8 cellular contexts compared by ENCODE assay signal in the genomic region with DNA sequence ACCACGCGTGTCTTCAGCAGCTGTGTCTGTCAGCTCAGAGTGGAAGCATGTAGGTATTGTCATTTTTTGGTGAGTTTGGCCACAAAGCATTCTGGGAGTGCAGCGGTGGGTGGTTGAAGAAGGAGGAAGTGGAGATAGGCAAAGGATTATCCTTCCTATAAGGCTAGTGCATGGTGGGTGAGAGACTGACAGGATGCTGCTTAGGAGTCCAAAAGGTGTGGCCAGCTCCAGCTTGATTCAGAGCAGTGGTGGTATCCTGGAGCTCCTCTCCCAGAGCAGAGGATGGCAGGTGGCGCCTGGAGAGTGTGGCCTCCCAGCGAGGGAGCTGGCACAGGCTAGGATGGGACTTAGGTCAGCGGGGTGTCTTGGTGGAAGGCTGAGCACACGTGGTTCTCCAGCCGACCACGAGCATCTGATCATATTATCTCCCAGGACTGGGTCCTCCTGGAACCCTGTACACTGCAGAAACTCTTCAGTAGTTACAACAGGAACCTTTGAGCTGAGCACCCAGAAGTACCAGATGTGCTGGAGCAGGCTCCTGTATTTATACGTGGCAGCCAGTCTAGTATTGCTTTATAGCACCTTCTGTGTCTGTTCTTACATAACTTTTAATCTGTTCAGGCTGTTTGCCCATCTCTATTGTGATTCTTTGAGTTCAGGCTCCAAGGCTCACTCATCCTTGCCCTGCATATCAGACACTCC. TPM values are rescaled to one million over a fixed set of nuclear protein-coding genes. Genes with fewer than 3 reads are reported as not detected.
DNase-seq lines count a peak whose midpoint lies in the region; ATAC-seq, FAIRE-seq and TF ChIP-seq lines count a peak whose summit lies in the region.

No MANE protein-coding gene starts in this region.

- no peak overlapping the region for H3K4me3 ChIP-seq in BLaER1
- H3K4me3 ChIP-seq in OCI-LY1 (ENCODE audit: low read depth, low read length, poor library complexity, severe bottlenecking), result no peak overlapping the region
- no peak overlapping the region for H3K4me3 ChIP-seq in mammary epithelial cell (replicated peaks in 1 of 3; ENCODE audit: insufficient read depth in 1 of 3, low read depth in 2 of 3, low read length in 3 of 3)

- H4K20me1 ChIP-seq in BLaER1, result peaks cover 100% of the 10 kb centered on the region
- no peaks in the 10 kb centered on the region for H4K20me1 ChIP-seq in OCI-LY1 (ENCODE audit: insufficient read depth, low read length)
- H4K20me1 ChIP-seq in mammary epithelial cell (ENCODE audit: insufficient read depth, low read length), result no peaks in the 10 kb centered on the region

- H3K4me2 ChIP-seq in BLaER1 (peak overlapping the region; percentile 56), OCI-LY1 (ENCODE audit: low read length) (peak overlapping the region; percentile 46), mammary epithelial cell (ENCODE audit: insufficient read depth, low read depth, low read length) (peak overlapping the region; percentile 17)

- H3K9me2 ChIP-seq in OCI-LY1 (ENCODE audit: low read depth, low read length), result no peaks in the 10 kb centered on the region

- DNase-seq in mammary epithelial cell (peak; percentile 6), natural killer cell (no peak), frontal cortex (ENCODE audit: low spot score in 2 of 2) (no peak)

- H3K27ac Mint-ChIP-seq in natural killer cell, result peak overlapping the region in 1 of 2 donors; percentile 14

- H3K27ac ChIP-seq in BLaER1 (peak overlapping the region; percentile 26; the same call in 1 of the 2 replicates), OCI-LY1 (ENCODE audit: low read depth, low read length, poor library complexity, severe bottlenecking) (peak overlapping the region; percentile 75), mammary epithelial cell (ENCODE audit: insufficient read depth, low read depth, low read length) (peak overlapping the region; percentile 11)

- intact Hi-C loops in mammary epithelial cell (cut with micrococcal nuclease), result loop anchor here (2.0 kb wide), 3 partner anchors 29 to 329 kb away; partner anchors contain the start of genes MAML1 and TBC1D9B
- intact Hi-C loops in natural killer cell (cut with micrococcal nuclease), result loop anchor here (2.0 kb wide), 2 partner anchors 35 to 147 kb away; no protein-coding TSS in a partner anchor

- peaks cover 27% of the 10 kb centered on the region for H3K79me2 ChIP-seq in OCI-LY1 (ENCODE audit: insufficient read depth, low read length)
- H3K79me2 ChIP-seq in mammary epithelial cell (ENCODE audit: insufficient read depth, low read length), result peaks cover 79% of the 10 kb centered on the region

- BruUV-seq in mammary epithelial cell (replicated peaks; lab: Mats Ljungman, UMichigan), result no TSS peak

- H3K9me3 Mint-ChIP-seq in natural killer cell, result no peaks in the 10 kb centered on the region

- dilution Hi-C loops in mammary epithelial cell (cut with HindIII; ENCODE audit: low sequenced_read_pairs), result no loop called here

- in situ Hi-C loops in mammary epithelial cell (cut with MboI; ENCODE audit: low sequenced_read_pairs in 2 of 2), result no loop called here

- no peak overlapping the region; the same call in 1 of the 2 replicates for H3K9ac ChIP-seq in BLaER1
- peak overlapping the region; percentile 41; the same call in 1 of the 2 replicates for H3K9ac ChIP-seq in OCI-LY1 (ENCODE audit: low read length)
- H3K9ac ChIP-seq in mammary epithelial cell (ENCODE audit: insufficient read depth, low read length), result no peak overlapping the region

- WGBS in mammary epithelial cell (ENCODE audit: low coverage, missing lambda C conversion rate), result 28% methylated on average over 10 of the region's 10 CpGs

- H3K9me3 ChIP-seq in BLaER1 (no peaks in the 10 kb centered on the region), OCI-LY1 (ENCODE audit: low read length) (no peaks in the 10 kb centered on the region), mammary epithelial cell (replicated peaks; ENCODE audit: insufficient read depth, low read length) (no peaks in the 10 kb centered on the region)

- H3K36me3 Mint-ChIP-seq in natural killer cell, result no peaks in the 10 kb centered on the region

- ATAC-seq in GM18909 (IDR thresholded peaks at IDR 0.05; ENCODE audit: poor library complexity, unreplicated experiment) (peak; percentile 38), natural killer cell (peak; percentile 19 to 59 (median 43)), HG03460 (IDR thresholded peaks at IDR 0.05; ENCODE audit: unreplicated experiment) (no peak), HG02938 (IDR thresholded peaks at IDR 0.05; ENCODE audit: unreplicated experiment) (no peak)

- H3K27me3 ChIP-seq in BLaER1 (no peaks in the 10 kb centered on the region), OCI-LY1 (ENCODE audit: insufficient read depth, low read length) (no peaks in the 10 kb centered on the region), mammary epithelial cell (ENCODE audit: insufficient read depth, low read length) (no peaks in the 10 kb centered on the region)

- no peaks in the 10 kb centered on the region for H3K27me3 Mint-ChIP-seq in natural killer cell (ENCODE audit: low read depth in 2 of 2)

- TF ChIP-seq CTCF in OCI-LY1 (IDR thresholded peaks at IDR 0.05; ENCODE audit: low read length), result no peak
- TF ChIP-seq CTCF in mammary epithelial cell (conservative IDR thresholded peaks at IDR 0.05 in 1 of 2, IDR thresholded peaks at IDR 0.05 in 1 of 2; ENCODE audit: extremely low read depth in 1 of 2, insufficient read depth in 1 of 2, low read depth in 1 of 2, low read length in 2 of 2), result no peak
- TF ChIP-seq CTCF in natural killer cell (IDR thresholded peaks at IDR 0.05), result no peak

- peaks cover 36% of the 10 kb centered on the region for H3K4me1 ChIP-seq in BLaER1
- H3K4me1 ChIP-seq in OCI-LY1 (ENCODE audit: insufficient read depth, low read length, severe bottlenecking), result peaks cover 20% of the 10 kb centered on the region
- peaks cover 47% of the 10 kb centered on the region for H3K4me1 ChIP-seq in mammary epithelial cell (ENCODE audit: insufficient read depth, low read length)

- H2AFZ ChIP-seq in OCI-LY1 (ENCODE audit: low read length), result no peak overlapping the region
- H2AFZ ChIP-seq in mammary epithelial cell (ENCODE audit: low read depth, low read length), result no peak overlapping the region

- H3K36me3 ChIP-seq in BLaER1, result peaks cover 49% of the 10 kb centered on the region
- H3K36me3 ChIP-seq in OCI-LY1 (ENCODE audit: insufficient read depth, low read length), result peaks cover 23% of the 10 kb centered on the region
- H3K36me3 ChIP-seq in mammary epithelial cell (ENCODE audit: insufficient read depth, low read length), result peaks cover 8% of the 10 kb centered on the region

- peaks cover 41 to 55% of the 10 kb centered on the region in 2 donors for H3K4me1 Mint-ChIP-seq in natural killer cell

- H3K4me3 Mint-ChIP-seq in natural killer cell, result no peak overlapping the region

- CTCF ChIA-PET in mammary epithelial cell (lab: Charles Lee; ENCODE audit: low non-redundant PET), result interaction anchor here (0.6 to 0.9 kb wide), 3 partner anchors 26 to 33 kb away, joined by 3 to 4 read pairs (median 3); no protein-coding TSS in a partner anchor

- H3F3A ChIP-seq in OCI-LY1 (ENCODE audit: insufficient read depth, low read length), result no peaks in the 10 kb centered on the region

- no peak for FAIRE-seq in frontal cortex (lab: Jason Lieb, UNC)

RNA-seq across cellular contexts. Expression of gene MAML1, which starts 29.6 kb away (rescaled TPM):
- total RNA-seq in mammary epithelial cell (10 to 100 TPM; 10.5 to 17.7 TPM), natural killer cell (10 to 100 TPM; 28.8 to 45.4 (median 37.6) TPM), frontal cortex (7.3 TPM)
- polyA plus RNA-seq in mammary epithelial cell, result 5.8 TPM
- polyA minus RNA-seq in mammary epithelial cell, result 32.4 TPM

RNA-seq across cellular contexts. Expression of gene LTC4S, which starts 31.6 kb away (rescaled TPM):
- total RNA-seq in mammary epithelial cell, result under 1 TPM; 0.50 to 0.82 TPM
- polyA plus RNA-seq in mammary epithelial cell, result 0.29 TPM
- not detected for polyA minus RNA-seq in mammary epithelial cell
- 1 to 10 TPM; 3.0 to 5.4 (median 3.5) TPM for total RNA-seq in natural killer cell
- 1.6 TPM for total RNA-seq in frontal cortex

RNA-seq across cellular contexts. Expression of gene MGAT4B, which starts 44.4 kb away (rescaled TPM):
- total RNA-seq in mammary epithelial cell, result 100 to 1,000 TPM in 1 of 2 donors, 10 to 100 TPM in 1; 88.0 to 143 TPM
- 157 TPM for polyA plus RNA-seq in mammary epithelial cell
- 181 TPM for polyA minus RNA-seq in mammary epithelial cell
- total RNA-seq in natural killer cell, result 100 to 1,000 TPM; 143 to 159 (median 144) TPM
- total RNA-seq in frontal cortex, result 58.7 TPM

RNA-seq across cellular contexts. Expression of gene SQSTM1, which starts 58.5 kb away (rescaled TPM):
- total RNA-seq in mammary epithelial cell (100 to 1,000 TPM; 230 to 379 TPM), natural killer cell (100 to 1,000 TPM; 474 to 707 (median 657) TPM), frontal cortex (46.9 TPM)
- polyA plus RNA-seq in mammary epithelial cell, result 84.0 TPM
- polyA minus RNA-seq in mammary epithelial cell, result 66.6 TPM

Comparison
In these comparisons a context has a peak if more than half of its experiments do, and no peak if none do; other contexts are left out.
1. H3K27ac ChIP-seq: peak in every context shown above with its lines; median percentile 75 in OCI-LY1; 26 in BLaER1; 11 in mammary epithelial cell.
2. ATAC-seq: peak in GM18909 (single experiment) and natural killer cell (3 of 3); none in HG03460 (single experiment) and HG02938 (single experiment).
3. Peak in every context shown above with its lines, with median percentiles within 50 percentile points of each other: H3K4me2 ChIP-seq.